Comparison of ENCODE assay signal across 25 cellular contexts in the genomic region with DNA sequence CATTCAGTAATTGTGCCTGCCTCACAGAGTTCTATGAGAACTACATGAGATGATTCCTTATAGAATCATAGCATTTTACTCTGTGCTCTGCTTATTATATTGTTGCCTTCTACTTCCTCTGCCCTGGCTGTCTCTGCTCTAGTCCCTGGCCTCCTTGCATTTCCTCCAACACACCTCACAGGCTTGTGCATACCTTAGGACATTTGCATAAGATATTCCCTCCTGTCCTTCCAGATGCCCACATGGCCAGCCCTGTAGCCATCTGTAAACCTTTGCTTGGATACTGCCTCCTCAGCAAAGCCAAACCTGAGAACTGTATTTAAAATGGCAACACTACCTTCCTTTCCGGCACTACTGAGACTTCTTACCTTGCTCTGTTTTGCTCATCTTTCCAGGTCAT.
"Had no signal": no experiment of that assay in that cellular context is flagged by ENCODE, and none has a peak within 500 bp of the region (broad histone marks: within the 10 kb centered on the region; RNA-seq: fewer than 3 reads in every experiment).

No MANE protein-coding gene starts in this region.

- H3K27ac ChIP-seq: heart right ventricle, hepatocyte, left lung, lower lobe of right lung, ovary, right atrium auricular region, right lobe of liver, tibial nerve, uterus had no signal

- H2AFZ ChIP-seq: hepatocyte had no signal

- H3K4me1 ChIP-seq: heart right ventricle, left lung, lower lobe of right lung, right atrium auricular region, right lobe of liver, tibial nerve, uterus had no signal

- H3K4me1 Mint-ChIP-seq: mesothelial cell of epicardium; naive thymus-derived CD8-positive, alpha-beta T cell; nephron; stimulated activated naive B cell treated with anti-CD40 and anti-IgM and Interleukin-4, amounts not matched to agents 10 μg/mL and 1 μg/mL and 100 μg/mL, for 72 hours had no signal

- H3K4me3 Mint-ChIP-seq: mesothelial cell of epicardium; naive thymus-derived CD8-positive, alpha-beta T cell; nephron; stimulated activated naive B cell treated with anti-CD40 and anti-IgM and Interleukin-4, amounts not matched to agents 10 μg/mL and 1 μg/mL and 100 μg/mL, for 72 hours; stimulated activated naive CD8-positive, alpha-beta T cell treated with anti-CD3 and anti-CD28 coated beads, Interleukin-15, Interleukin-2, amounts not matched to agents 100 ng/mL and 50 ng/mL, for 24 hours; type B pancreatic cell had no signal

- H3K79me2 ChIP-seq: hepatocyte had no signal

- H3K36me3 ChIP-seq: heart right ventricle, left lung, lower lobe of right lung, ovary, right atrium auricular region, right lobe of liver, tibial nerve, uterus had no signal

- H3K27me3 ChIP-seq: hepatocyte, left lung, ovary, right atrium auricular region, right lobe of liver, tibial nerve, uterus had no signal

- H3K9me3 ChIP-seq: left lung, lower lobe of right lung, mucosa of descending colon, right atrium auricular region, right lobe of liver, tibial nerve, uterus had no signal

- ATAC-seq: heart right ventricle; left colon; left lung; lower lobe of right lung; mucosa of descending colon; naive thymus-derived CD8-positive, alpha-beta T cell; right lobe of liver; stimulated activated naive B cell treated with anti-CD40 and anti-IgM and Interleukin-4, amounts not matched to agents 10 μg/mL and 1 μg/mL and 100 μg/mL, for 72 hours had no signal

- H3K27ac Mint-ChIP-seq: mesothelial cell of epicardium; naive thymus-derived CD8-positive, alpha-beta T cell; nephron; progenitor cell of endocrine pancreas; stimulated activated naive B cell treated with anti-CD40 and anti-IgM and Interleukin-4, amounts not matched to agents 10 μg/mL and 1 μg/mL and 100 μg/mL, for 72 hours; stimulated activated naive CD8-positive, alpha-beta T cell treated with anti-CD3 and anti-CD28 coated beads, Interleukin-15, Interleukin-2, amounts not matched to agents 100 ng/mL and 50 ng/mL, for 24 hours; type B pancreatic cell had no signal

- H3K36me3 Mint-ChIP-seq: mesothelial cell of epicardium; stimulated activated naive B cell treated with anti-CD40 and anti-IgM and Interleukin-4, amounts not matched to agents 10 μg/mL and 1 μg/mL and 100 μg/mL, for 72 hours; type B pancreatic cell had no signal

- H3K27me3 Mint-ChIP-seq: progenitor cell of endocrine pancreas; stimulated activated naive B cell treated with anti-CD40 and anti-IgM and Interleukin-4, amounts not matched to agents 10 μg/mL and 1 μg/mL and 100 μg/mL, for 72 hours; type B pancreatic cell had no signal

- H3K9me3 Mint-ChIP-seq: nephron, type B pancreatic cell had no signal

- H3K4me2 ChIP-seq: hepatocyte, smooth muscle cell had no signal

- H3K4me3 ChIP-seq: heart right ventricle, hepatocyte, left lung, lower lobe of right lung, mucosa of descending colon, ovary, right atrium auricular region, right lobe of liver, smooth muscle cell, tibial nerve, uterus had no signal

- DNase-seq: heart right ventricle; kidney glomerular epithelial cell; left colon; left lung; lower lobe of right lung; mammary epithelial cell; mesenchymal stem cell; mucosa of descending colon; naive thymus-derived CD8-positive, alpha-beta T cell; ovary; right lobe of liver; stimulated activated CD4-positive, alpha-beta T cell treated with anti-CD3 and anti-CD28 coated beads, Interleukin-1b, Interleukin-23, amount 100 ng/mL, for 48 hours; stimulated activated CD4-positive, alpha-beta T cell treated with anti-CD3 and anti-CD28 coated beads, Interleukin-4, amount 100 ng/mL, for 1 hour; stimulated activated naive B cell treated with anti-CD40 and anti-IgM and Interleukin-4, amounts not matched to agents 10 μg/mL and 1 μg/mL and 100 μg/mL, for 72 hours; substantia nigra; uterus had no signal
